In genomic region chr5:32280656-32281081, GRCh38 we compare ENCODE assay signal across 9 cellular contexts. TPM values are rescaled to one million over a fixed set of nuclear protein-coding genes. Genes with fewer than 3 reads are reported as not detected.
DNase-seq lines count a peak whose midpoint lies in the region; ATAC-seq, FAIRE-seq and TF ChIP-seq lines count a peak whose summit lies in the region.
"Had no signal": no experiment of that assay in that cellular context is flagged by ENCODE, and none has a peak within 500 bp of the region (broad histone marks: within the 10 kb centered on the region; RNA-seq: fewer than 3 reads in every experiment).

No MANE protein-coding gene starts in this region.

- DNase-seq in activated naive CD4-positive, alpha-beta T cell treated with Interleukin-2 at 50 U/mL for 16 hours: peak; percentile 59
- no peak for DNase-seq in activated naive CD4-positive, alpha-beta T cell (lab: John Stamatoyannopoulos, UW)
- no peak for DNase-seq in stimulated activated naive B cell treated with anti-CD40 and anti-IgM and Interleukin-4, amounts not matched to agents 10 μg/mL and 1 μg/mL and 100 μg/mL, for 72 hours
- DNase-seq in pancreas: no peak
- DNase-seq in esophagus muscularis mucosa (ENCODE audit: extremely low spot score): no peak
- no peak for DNase-seq in NK-92 treated with Interleukin-12 subunit alpha and Interleukin-12 subunit beta, amount 100 ng/mL, for 24 hours (lab: John Stamatoyannopoulos, UW)
- DNase-seq: AML-193 had no signal

- no peaks in the 10 kb centered on the region; the same call in 1 of the 2 replicates for H3F3A ChIP-seq in SU-DHL-6 (ENCODE audit: insufficient read depth)

- peak; percentile 90 for ATAC-seq in HG02798 (IDR thresholded peaks at IDR 0.05; ENCODE audit: poor library complexity, unreplicated experiment)
- ATAC-seq in stimulated activated naive B cell treated with anti-CD40 and anti-IgM and Interleukin-4, amounts not matched to agents 10 μg/mL and 1 μg/mL and 100 μg/mL, for 72 hours (replicated peaks): peak; percentile 58 to 61
- ATAC-seq in pancreas: no peak

- intact Hi-C loops in pancreas (cut with DNase I): no loop called here
- intact Hi-C loops in esophagus muscularis mucosa (cut with DNase I): no loop called here

- no peak overlapping the region for H2AFZ ChIP-seq in SU-DHL-6 (ENCODE audit: low read depth, low read length, severe bottlenecking)

- H3K27me3 Mint-ChIP-seq in stimulated activated naive B cell treated with anti-CD40 and anti-IgM and Interleukin-4, amounts not matched to agents 10 μg/mL and 1 μg/mL and 100 μg/mL, for 72 hours: no peaks in the 10 kb centered on the region

- H3K36me3 ChIP-seq in SU-DHL-6 (ENCODE audit: low read length) (no peaks in the 10 kb centered on the region), pancreas (no peaks in the 10 kb centered on the region), esophagus muscularis mucosa (peaks cover 0 to 5% (median 0%) of the 10 kb centered on the region in 4 donors)

- 79 to 87% methylated on average over 5 of the region's 5 CpGs for WGBS in pancreas, 2 donors
- WGBS in esophagus muscularis mucosa: 87% methylated on average over 5 of the region's 5 CpGs

- TF ChIP-seq POLR2A in esophagus muscularis mucosa (IDR thresholded peaks at IDR 0.05; ENCODE audit: low read depth): no peak

- peaks cover 26 to 51% of the 10 kb centered on the region in 2 donors for H3K4me1 Mint-ChIP-seq in stimulated activated naive B cell treated with anti-CD40 and anti-IgM and Interleukin-4, amounts not matched to agents 10 μg/mL and 1 μg/mL and 100 μg/mL, for 72 hours

- peak overlapping the region in 1 of 2 donors; percentile 15 for H3K4me3 Mint-ChIP-seq in stimulated activated naive B cell treated with anti-CD40 and anti-IgM and Interleukin-4, amounts not matched to agents 10 μg/mL and 1 μg/mL and 100 μg/mL, for 72 hours

- peaks cover 0 to 5% of the 10 kb centered on the region in 2 donors for H3K9me3 Mint-ChIP-seq in stimulated activated naive B cell treated with anti-CD40 and anti-IgM and Interleukin-4, amounts not matched to agents 10 μg/mL and 1 μg/mL and 100 μg/mL, for 72 hours

- no peak overlapping the region for H3K9ac ChIP-seq in SU-DHL-6 (ENCODE audit: low read length)

- H3K4me3 ChIP-seq in SU-DHL-6 (ENCODE audit: insufficient read depth, low read length, poor library complexity, severe bottlenecking) (no peak overlapping the region), pancreas (no peak overlapping the region), esophagus muscularis mucosa (no peak overlapping the region)

- no peak for FAIRE-seq in pancreas (lab: Jason Lieb, UNC)

- H4K20me1 ChIP-seq in SU-DHL-6 (ENCODE audit: low read depth, low read length): no peaks in the 10 kb centered on the region

- peak overlapping the region; percentile 25 for H3K4me2 ChIP-seq in SU-DHL-6 (ENCODE audit: low read depth, low read length, poor library complexity, severe bottlenecking)

- TF ChIP-seq EP300 in esophagus muscularis mucosa (IDR thresholded peaks at IDR 0.05): no peak

- no peaks in the 10 kb centered on the region for H3K9me2 ChIP-seq in SU-DHL-6 (replicated peaks; ENCODE audit: insufficient read depth, low read length)

- no peak for TF ChIP-seq CTCF in SU-DHL-6 (IDR thresholded peaks at IDR 0.05; ENCODE audit: insufficient read depth, low read length, poor library complexity, severe bottlenecking)
- TF ChIP-seq CTCF in pancreas (IDR thresholded peaks at IDR 0.05): no peak
- no peak for TF ChIP-seq CTCF in esophagus muscularis mucosa (IDR thresholded peaks at IDR 0.05)

- peak overlapping the region; percentile 47 for H3K27ac Mint-ChIP-seq in stimulated activated naive B cell treated with anti-CD40 and anti-IgM and Interleukin-4, amounts not matched to agents 10 μg/mL and 1 μg/mL and 100 μg/mL, for 72 hours

- H3K4me1 ChIP-seq in pancreas (peaks cover 38 to 60% (median 46%) of the 10 kb centered on the region in 3 donors), esophagus muscularis mucosa (peaks cover 27 to 51% (median 34%) of the 10 kb centered on the region in 4 donors)

- peaks cover 10 to 14% of the 10 kb centered on the region in 2 donors for H3K36me3 Mint-ChIP-seq in stimulated activated naive B cell treated with anti-CD40 and anti-IgM and Interleukin-4, amounts not matched to agents 10 μg/mL and 1 μg/mL and 100 μg/mL, for 72 hours

- H3K27me3 ChIP-seq in SU-DHL-6 (ENCODE audit: low read length) (no peaks in the 10 kb centered on the region), pancreas (no peaks in the 10 kb centered on the region), esophagus muscularis mucosa (no peaks in the 10 kb centered on the region)

- peaks cover 47% of the 10 kb centered on the region for H3K79me2 ChIP-seq in SU-DHL-6 (ENCODE audit: insufficient read depth, low read length)

- H3K9me3 ChIP-seq in SU-DHL-6 (ENCODE audit: insufficient read depth, low read length) (no peaks in the 10 kb centered on the region), pancreas (no peaks in the 10 kb centered on the region), esophagus muscularis mucosa (no peaks in the 10 kb centered on the region)

- no peak overlapping the region for H3K27ac ChIP-seq in SU-DHL-6 (ENCODE audit: low read depth, low read length)
- H3K27ac ChIP-seq in pancreas: no peak overlapping the region
- H3K27ac ChIP-seq in esophagus muscularis mucosa (replicated peaks in 1 of 4): no peak overlapping the region

RNA-seq across cellular contexts. Expression of gene MTMR12, which starts 32.1 kb away (rescaled TPM):
- total RNA-seq in pancreas: 10 to 100 TPM; 20.3 to 32.3 (median 22.1) TPM
- polyA plus RNA-seq in pancreas: 10 to 100 TPM in 1 of 2 donors, 1 to 10 TPM in 1; 9.7 to 16.2 TPM
- 10 to 100 TPM; 49.9 to 94.0 (median 63.8) TPM for total RNA-seq in esophagus muscularis mucosa

Comparison
In these comparisons a context has a peak if more than half of its experiments do, and no peak if none do; other contexts are left out.
1. ATAC-seq: peak in HG02798 (single experiment) and stimulated activated naive B cell treated with anti-CD40 and anti-IgM and Interleukin-4, amounts not matched to agents 10 μg/mL and 1 μg/mL and 100 μg/mL, for 72 hours (2 of 2); none in pancreas (0 of 4).